In genomic region chr9:134964271-134964670, GRCh38 we compare ENCODE assay signal across 2 cellular contexts.
TF ChIP-seq lines count a peak whose summit lies in the region.

No MANE protein-coding gene starts in this region.

TF ChIP-seq in H1, 55 proteins besides CTCF, POLR2A, EP300 and RAD21 (continued from another document):
- TF ChIP-seq YY1 (IDR thresholded peaks at IDR 0.05; ENCODE audit: low read depth, low read length) (no peak), BACH1 (IDR thresholded peaks at IDR 0.05; ENCODE audit: low read length) (no peak), ATF3 (IDR thresholded peaks at IDR 0.05; ENCODE audit: insufficient read depth, low read depth, low read length) (no peak), TCF12 (IDR thresholded peaks at IDR 0.05; ENCODE audit: low read depth, low read length) (no peak), CHD2 (IDR thresholded peaks at IDR 0.05; ENCODE audit: low read length) (no peak), SRF (IDR thresholded peaks at IDR 0.05; ENCODE audit: low read depth, low read length) (no peak)
TF ChIP-seq in H1: peak in this region for 0.

TF ChIP-seq in GM12891, 5 proteins besides CTCF, POLR2A, EP300 and RAD21 (continued from another document):
- TF ChIP-seq POU2F2 (IDR thresholded peaks at IDR 0.05; ENCODE audit: low read depth, low read length) (no peak), TAF1 (IDR thresholded peaks at IDR 0.05; ENCODE audit: low read depth, low read length) (no peak), POLR2AphosphoS5 (IDR thresholded peaks at IDR 0.05; ENCODE audit: low read depth, low read length) (no peak), PAX5 (IDR thresholded peaks at IDR 0.05; ENCODE audit: insufficient read depth, low read length, severe bottlenecking) (no peak)
